In genomic region chr12:32894566-32894965, GRCh38 we compare ENCODE assay signal across 17 cellular contexts. TPM values are rescaled to one million over a fixed set of nuclear protein-coding genes. Genes with fewer than 3 reads are reported as not detected.
DNase-seq lines count a peak whose midpoint lies in the region; ATAC-seq, FAIRE-seq and TF ChIP-seq lines count a peak whose summit lies in the region.
"Had no signal": no experiment of that assay in that cellular context is flagged by ENCODE, and none has a peak within 500 bp of the region (broad histone marks: within the 10 kb centered on the region; RNA-seq: fewer than 3 reads in every experiment).

No MANE protein-coding gene starts in this region.

- no peak overlapping the region for H2AFZ ChIP-seq in GM23338

- peak overlapping the region; percentile 76 for H3K4me3 ChIP-seq in GM23338
- peak overlapping the region; percentile 86 for H3K4me3 ChIP-seq in RWPE2 (ENCODE audit: severe bottlenecking)
- H3K4me3 ChIP-seq in pancreas: peak overlapping the region in 2 of 4 donors; percentile 75 to 83
- no peak overlapping the region for H3K4me3 ChIP-seq in uterus
- H3K4me3 ChIP-seq: testis had no signal

- 75 to 76% methylated on average over 2 of the region's 2 CpGs for WGBS in pancreas, 2 donors

- H3K27me3 Mint-ChIP-seq in GM23338 (ENCODE audit: insufficient read depth, low read depth, poor library complexity): peaks cover 9% of the 10 kb centered on the region
- peaks cover 55% of the 10 kb centered on the region for H3K27me3 Mint-ChIP-seq in neural crest cell (ENCODE audit: low read depth)
- H3K27me3 Mint-ChIP-seq in activated CD8-positive, alpha-beta T cell treated with anti-CD3 and anti-CD28 coated beads for 36 hours: peaks cover 46% of the 10 kb centered on the region

- peak overlapping the region; percentile 15; the same call in 1 of the 3 replicates for H3K4me3 Mint-ChIP-seq in GM23338
- peak overlapping the region; percentile 35 for H3K4me3 Mint-ChIP-seq in neural crest cell
- no peak overlapping the region for H3K4me3 Mint-ChIP-seq in activated CD8-positive, alpha-beta T cell treated with anti-CD3 and anti-CD28 coated beads for 36 hours
- H3K4me3 Mint-ChIP-seq: activated CD8-positive, alpha-beta T cell treated with anti-CD3 and anti-CD28 coated beads, Interleukin-2, amount 10 ng/mL, durations not matched to agents 7 days and 5 days had no signal

- intact Hi-C loops in activated CD8-positive, alpha-beta T cell treated with anti-CD3 and anti-CD28 coated beads for 36 hours (cut with micrococcal nuclease): no loop called here
- intact Hi-C loops in pancreas (cut with DNase I): no loop called here
- intact Hi-C loops in uterus (cut with DNase I; ENCODE audit: low total_unique reads): no loop called here

- CTCF ChIA-PET in activated CD8-positive, alpha-beta T cell treated with anti-CD3 and anti-CD28 coated beads for 36 hours (lab: Charles Lee): interaction anchor here (0.9 to 1.7 kb wide), 2 partner anchors 12 to 139 kb away, joined by 3 to 4 read pairs; partner anchors contain the start of gene YARS2

- H3F3A ChIP-seq in GM23338 (replicated peaks; ENCODE audit: low read depth): no peaks in the 10 kb centered on the region

- H3K36me3 Mint-ChIP-seq in GM23338 (ENCODE audit: low read depth) (no peaks in the 10 kb centered on the region; the same call in 2 of the 3 replicates), neural crest cell (ENCODE audit: low read depth) (no peaks in the 10 kb centered on the region)
- H3K36me3 Mint-ChIP-seq in activated CD8-positive, alpha-beta T cell treated with anti-CD3 and anti-CD28 coated beads for 36 hours (ENCODE audit: low read depth): no peaks in the 10 kb centered on the region

- TF ChIP-seq CTCF in GM23338 (conservative IDR thresholded peaks at IDR 0.05; ENCODE audit: low read depth in 2 of 2) (no peak), RWPE2 (IDR thresholded peaks at IDR 0.05; ENCODE audit: poor library complexity, severe bottlenecking) (no peak), foreskin keratinocyte (conservative IDR thresholded peaks at IDR 0.05) (no peak), neural crest cell (conservative IDR thresholded peaks at IDR 0.05) (no peak), pancreas (IDR thresholded peaks at IDR 0.05) (no peak), uterus (IDR thresholded peaks at IDR 0.05) (no peak)
- TF ChIP-seq CTCF in activated CD8-positive, alpha-beta T cell treated with anti-CD3 and anti-CD28 coated beads for 36 hours (IDR thresholded peaks at IDR 0.05): no peak

- H3K4me1 ChIP-seq in GM23338 (ENCODE audit: insufficient read depth) (peaks cover 41% of the 10 kb centered on the region), RWPE2 (ENCODE audit: insufficient read depth, poor library complexity, severe bottlenecking) (peaks cover 55% of the 10 kb centered on the region), foreskin keratinocyte (peaks cover 42% of the 10 kb centered on the region), pancreas (peaks cover 0 to 32% (median 16%) of the 10 kb centered on the region in 3 donors), uterus (no peaks in the 10 kb centered on the region)

- H3K9me2 ChIP-seq in GM23338 (ENCODE audit: insufficient read depth): no peaks in the 10 kb centered on the region

- no peaks in the 10 kb centered on the region for H3K9me3 Mint-ChIP-seq in GM23338
- no peaks in the 10 kb centered on the region for H3K9me3 Mint-ChIP-seq in neural crest cell
- no peaks in the 10 kb centered on the region for H3K9me3 Mint-ChIP-seq in activated CD8-positive, alpha-beta T cell treated with anti-CD3 and anti-CD28 coated beads for 36 hours

- H4K20me1 ChIP-seq in GM23338 (replicated peaks; ENCODE audit: insufficient read depth): no peaks in the 10 kb centered on the region

- no peaks in the 10 kb centered on the region for H3K36me3 ChIP-seq in GM23338 (ENCODE audit: insufficient read depth)
- peaks cover 13% of the 10 kb centered on the region; the same call in 1 of the 2 replicates for H3K36me3 ChIP-seq in RWPE2 (ENCODE audit: low read depth)
- no peaks in the 10 kb centered on the region for H3K36me3 ChIP-seq in pancreas
- no peaks in the 10 kb centered on the region for H3K36me3 ChIP-seq in uterus

- peak overlapping the region; percentile 89 for H3K4me2 ChIP-seq in GM23338

- H3K27ac ChIP-seq in GM23338 (ENCODE audit: low read depth): peak overlapping the region; percentile 96; the same call in 1 of the 2 replicates
- H3K27ac ChIP-seq in RWPE2 (ENCODE audit: poor library complexity, severe bottlenecking): peak overlapping the region; percentile 95
- H3K27ac ChIP-seq in foreskin keratinocyte: peak overlapping the region; percentile 44
- peak overlapping the region in 2 of 4 donors; percentile 72 to 80 for H3K27ac ChIP-seq in pancreas
- H3K27ac ChIP-seq in uterus: no peak overlapping the region

- H3K9me3 ChIP-seq in RWPE2 (ENCODE audit: severe bottlenecking): no peaks in the 10 kb centered on the region
- H3K9me3 ChIP-seq in pancreas: no peaks in the 10 kb centered on the region
- no peaks in the 10 kb centered on the region for H3K9me3 ChIP-seq in uterus
- H3K9me3 ChIP-seq: testis had no signal

- H3K27me3 ChIP-seq in GM23338 (ENCODE audit: insufficient read depth) (no peaks in the 10 kb centered on the region), RWPE2 (ENCODE audit: insufficient read depth, poor library complexity, severe bottlenecking) (no peaks in the 10 kb centered on the region), foreskin keratinocyte (no peaks in the 10 kb centered on the region), pancreas (no peaks in the 10 kb centered on the region), uterus (no peaks in the 10 kb centered on the region)
- H3K27me3 ChIP-seq: testis had no signal

- no peak for DNase-seq in GM23338 (ENCODE audit: low spot score)
- no peak for DNase-seq in RWPE2 (ENCODE audit: low spot score)
- DNase-seq in foreskin keratinocyte: no peak
- no peak for DNase-seq in neural crest cell (ENCODE audit: low read depth, low spot score)
- no peak for DNase-seq in activated CD8-positive, alpha-beta T cell treated with anti-CD3 and anti-CD28 coated beads for 36 hours
- no peak for DNase-seq in pancreas
- no peak for DNase-seq in uterus
- DNase-seq in NCI-H1694 treated with DMSO at 0.1 percent for 48 hours (lab: John Stamatoyannopoulos, UW): no peak
- DNase-seq: activated CD8-positive, alpha-beta T cell treated with anti-CD3 and anti-CD28 coated beads, Interleukin-2, amount 10 ng/mL, durations not matched to agents 7 days and 5 days; amniotic stem cell; HCEC 1CT; NCI-H1930; NCI-H510A; nucleus accumbens; stimulated activated CD4-positive, alpha-beta T cell treated with anti-CD3 and anti-CD28 coated beads, Interleukin-4, amount 100 ng/mL, for 24 hours; stimulated activated CD8-positive, alpha-beta memory T cell treated with anti-CD3 and anti-CD28 coated beads, Interleukin-4, amount 100 ng/mL, for 48 hours; testis had no signal

- H3K27ac Mint-ChIP-seq in GM23338 (no peak overlapping the region), neural crest cell (ENCODE audit: unreplicated experiment) (no peak overlapping the region)
- H3K27ac Mint-ChIP-seq in activated CD8-positive, alpha-beta T cell treated with anti-CD3 and anti-CD28 coated beads for 36 hours: no peak overlapping the region
- H3K27ac Mint-ChIP-seq: activated CD8-positive, alpha-beta T cell treated with anti-CD3 and anti-CD28 coated beads, Interleukin-2, amount 10 ng/mL, durations not matched to agents 7 days and 5 days had no signal

- POLR2A ChIA-PET in activated CD8-positive, alpha-beta T cell treated with anti-CD3 and anti-CD28 coated beads for 36 hours (lab: Charles Lee): no interaction called here

- peaks cover 55% of the 10 kb centered on the region for H3K4me1 Mint-ChIP-seq in GM23338
- H3K4me1 Mint-ChIP-seq in neural crest cell: peaks cover 29% of the 10 kb centered on the region
- peaks cover 11% of the 10 kb centered on the region for H3K4me1 Mint-ChIP-seq in activated CD8-positive, alpha-beta T cell treated with anti-CD3 and anti-CD28 coated beads for 36 hours (ENCODE audit: low read depth)

- no peak for FAIRE-seq in pancreas (lab: Jason Lieb, UNC)

- TF ChIP-seq POLR2A in uterus (IDR thresholded peaks at IDR 0.05): no peak

- peaks cover 43% of the 10 kb centered on the region for H3K79me2 ChIP-seq in GM23338 (replicated peaks; ENCODE audit: insufficient read depth)

- no peak for ATAC-seq in GM23338
- no peak for ATAC-seq in RWPE2 (ENCODE audit: low read depth)
- ATAC-seq in foreskin keratinocyte: no peak
- no peak for ATAC-seq in activated CD8-positive, alpha-beta T cell treated with anti-CD3 and anti-CD28 coated beads for 36 hours
- ATAC-seq in pancreas: no peak
- ATAC-seq: activated CD8-positive, alpha-beta T cell treated with anti-CD3 and anti-CD28 coated beads, Interleukin-2, amount 10 ng/mL, durations not matched to agents 7 days and 5 days had no signal

TF ChIP-seq in GM23338, 12 proteins besides CTCF, POLR2A, EP300 and RAD21 (continues in another document):
- TF ChIP-seq ZNF331 (CRISPR knock-in tag; IDR thresholded peaks at IDR 0.05; ENCODE audit: low read depth) (no peak), EZH2phosphoT487 (IDR thresholded peaks at IDR 0.05; ENCODE audit: unreplicated experiment) (no peak), EZH2 (IDR thresholded peaks at IDR 0.05; ENCODE audit: low read depth, unreplicated experiment) (no peak), JUNB (IDR thresholded peaks at IDR 0.05; ENCODE audit: unreplicated experiment) (no peak), NANOG (IDR thresholded peaks at IDR 0.05; ENCODE audit: borderline replicate concordance) (no peak)

RNA-seq across cellular contexts. Expression of gene PKP2, which starts 2.0 kb away (rescaled TPM):
- total RNA-seq in GM23338 (2014; rRNA removed; shearing (Covaris generic)): 47.6 and 49.9 TPM in 2 replicates
- 17.8 and 24.6 TPM in 2 replicates for polyA plus RNA-seq in GM23338 (2016; fragmentation: Nextera tagmentation; extraction: Ambion mirVana)
- 76.0 and 84.4 TPM in 2 replicates for total RNA-seq in foreskin keratinocyte
- 19.6 and 26.5 TPM in 2 replicates for polyA plus RNA-seq in foreskin keratinocyte
- total RNA-seq in neural crest cell: 3.6 TPM in 2 replicates
- total RNA-seq in activated CD8-positive, alpha-beta T cell treated with anti-CD3 and anti-CD28 coated beads for 36 hours: under 1 TPM; 0.13 to 0.23 TPM
- total RNA-seq in pancreas: 10 to 100 TPM; 12.0 to 22.7 (median 13.9) TPM
- 10 to 100 TPM in 1 of 2 donors, 1 to 10 TPM in 1; 4.9 to 11.3 TPM for polyA plus RNA-seq in pancreas
- total RNA-seq in uterus: 10 to 100 TPM in 1 of 4 donors, 1 to 10 TPM in 1, under 1 TPM in 2; 0.77 to 34.4 (median 5.3) TPM
- total RNA-seq: activated CD8-positive, alpha-beta T cell treated with anti-CD3 and anti-CD28 coated beads, Interleukin-2, amount 10 ng/mL, durations not matched to agents 7 days and 5 days had no signal

Comparison
In these comparisons a context has a peak if more than half of its experiments do, and no peak if none do; other contexts are left out.
1. H3K27ac ChIP-seq: peak in GM23338 (single experiment), RWPE2 (single experiment) and foreskin keratinocyte (single experiment); none in uterus (0 of 2).
2. H3K4me3 ChIP-seq: peak in GM23338 (single experiment) and RWPE2 (single experiment); none in uterus (0 of 2).